ENCODE assay signal across 1 cellular context in the genomic region with DNA sequence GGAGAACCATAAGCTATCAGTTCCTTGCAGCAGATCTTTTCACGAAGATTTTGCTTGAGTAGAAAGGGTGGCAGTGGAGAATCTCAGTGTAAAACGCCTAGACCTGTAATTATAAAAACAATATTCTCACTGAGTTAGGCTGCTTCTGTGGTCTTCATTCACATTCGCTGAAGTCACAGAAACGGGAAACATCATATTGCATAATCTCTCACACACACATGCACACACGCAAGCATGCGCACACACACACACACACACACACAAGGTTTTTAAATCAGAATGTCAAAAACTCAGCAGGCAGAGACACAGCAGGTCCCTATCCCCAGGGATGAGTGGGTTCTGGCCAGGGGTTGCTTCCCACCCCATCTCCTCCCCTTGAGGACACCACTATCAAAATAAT.
A peak's percentile ranks its signal among the peaks of the same experiment; 100 is the strongest.
TF ChIP-seq lines count a peak whose summit lies in the region.

No MANE protein-coding gene starts in this region.

TF ChIP-seq in HepG2, 621 proteins besides CTCF, POLR2A, EP300 and RAD21 (continued from another document and continues in another):
- TF ChIP-seq ZBTB4 (CRISPR knock-in tag; IDR thresholded peaks at IDR 0.05; ENCODE audit: borderline replicate concordance) (0 out of 2 replicates have a peak, but pooled peaks have one; percentile 36), ZNF629 (CRISPR knock-in tag; conservative IDR thresholded peaks at IDR 0.05) (no peak), RAD51 (IDR thresholded peaks at IDR 0.05; ENCODE audit: borderline replicate concordance) (no peak), ZNF614 (CRISPR knock-in tag; IDR thresholded peaks at IDR 0.05; ENCODE audit: borderline replicate concordance) (no peak), ZBTB38 (CRISPR knock-in tag; IDR thresholded peaks at IDR 0.05) (peak; percentile 32; the same call in 1 of the 2 replicates), BHLHE40 (IDR thresholded peaks at IDR 0.05; ENCODE audit: low read length) (no peak), ZFP41 (CRISPR knock-in tag; IDR thresholded peaks at IDR 0.05; ENCODE audit: borderline replicate concordance) (no peak), ZUFSP (CRISPR knock-in tag; IDR thresholded peaks at IDR 0.05; ENCODE audit: borderline replicate concordance) (no peak), ZNF207 (IDR thresholded peaks at IDR 0.05; ENCODE audit: borderline replicate concordance) (no peak), HMG20B (CRISPR knock-in tag; conservative IDR thresholded peaks at IDR 0.05) (no peak), CREB1 (IDR thresholded peaks at IDR 0.05) (no peak), CREB1 (CRISPR knock-in tag; IDR thresholded peaks at IDR 0.05) (no peak), ZNF790 (CRISPR knock-in tag; IDR thresholded peaks at IDR 0.05; ENCODE audit: borderline replicate concordance) (no peak), TERF1 (CRISPR knock-in tag; IDR thresholded peaks at IDR 0.05) (no peak), ZNF646 (CRISPR knock-in tag; IDR thresholded peaks at IDR 0.05) (0 out of 2 replicates have a peak, but pooled peaks have one; percentile 39), ZNF547 (CRISPR knock-in tag; IDR thresholded peaks at IDR 0.05) (no peak), TAF15 (IDR thresholded peaks at IDR 0.05; ENCODE audit: low read depth, low read length, poor library complexity, severe bottlenecking) (no peak), TRIM24 (CRISPR knock-in tag; IDR thresholded peaks at IDR 0.05) (peak; percentile 27; the same call in 1 of the 2 replicates), CEBPG (CRISPR knock-in tag; IDR thresholded peaks at IDR 0.05) (peak; percentile 30; the same call in 1 of the 2 replicates), ZNF430 (CRISPR knock-in tag; IDR thresholded peaks at IDR 0.05) (no peak)
- TF ChIP-seq, protein P1, sequence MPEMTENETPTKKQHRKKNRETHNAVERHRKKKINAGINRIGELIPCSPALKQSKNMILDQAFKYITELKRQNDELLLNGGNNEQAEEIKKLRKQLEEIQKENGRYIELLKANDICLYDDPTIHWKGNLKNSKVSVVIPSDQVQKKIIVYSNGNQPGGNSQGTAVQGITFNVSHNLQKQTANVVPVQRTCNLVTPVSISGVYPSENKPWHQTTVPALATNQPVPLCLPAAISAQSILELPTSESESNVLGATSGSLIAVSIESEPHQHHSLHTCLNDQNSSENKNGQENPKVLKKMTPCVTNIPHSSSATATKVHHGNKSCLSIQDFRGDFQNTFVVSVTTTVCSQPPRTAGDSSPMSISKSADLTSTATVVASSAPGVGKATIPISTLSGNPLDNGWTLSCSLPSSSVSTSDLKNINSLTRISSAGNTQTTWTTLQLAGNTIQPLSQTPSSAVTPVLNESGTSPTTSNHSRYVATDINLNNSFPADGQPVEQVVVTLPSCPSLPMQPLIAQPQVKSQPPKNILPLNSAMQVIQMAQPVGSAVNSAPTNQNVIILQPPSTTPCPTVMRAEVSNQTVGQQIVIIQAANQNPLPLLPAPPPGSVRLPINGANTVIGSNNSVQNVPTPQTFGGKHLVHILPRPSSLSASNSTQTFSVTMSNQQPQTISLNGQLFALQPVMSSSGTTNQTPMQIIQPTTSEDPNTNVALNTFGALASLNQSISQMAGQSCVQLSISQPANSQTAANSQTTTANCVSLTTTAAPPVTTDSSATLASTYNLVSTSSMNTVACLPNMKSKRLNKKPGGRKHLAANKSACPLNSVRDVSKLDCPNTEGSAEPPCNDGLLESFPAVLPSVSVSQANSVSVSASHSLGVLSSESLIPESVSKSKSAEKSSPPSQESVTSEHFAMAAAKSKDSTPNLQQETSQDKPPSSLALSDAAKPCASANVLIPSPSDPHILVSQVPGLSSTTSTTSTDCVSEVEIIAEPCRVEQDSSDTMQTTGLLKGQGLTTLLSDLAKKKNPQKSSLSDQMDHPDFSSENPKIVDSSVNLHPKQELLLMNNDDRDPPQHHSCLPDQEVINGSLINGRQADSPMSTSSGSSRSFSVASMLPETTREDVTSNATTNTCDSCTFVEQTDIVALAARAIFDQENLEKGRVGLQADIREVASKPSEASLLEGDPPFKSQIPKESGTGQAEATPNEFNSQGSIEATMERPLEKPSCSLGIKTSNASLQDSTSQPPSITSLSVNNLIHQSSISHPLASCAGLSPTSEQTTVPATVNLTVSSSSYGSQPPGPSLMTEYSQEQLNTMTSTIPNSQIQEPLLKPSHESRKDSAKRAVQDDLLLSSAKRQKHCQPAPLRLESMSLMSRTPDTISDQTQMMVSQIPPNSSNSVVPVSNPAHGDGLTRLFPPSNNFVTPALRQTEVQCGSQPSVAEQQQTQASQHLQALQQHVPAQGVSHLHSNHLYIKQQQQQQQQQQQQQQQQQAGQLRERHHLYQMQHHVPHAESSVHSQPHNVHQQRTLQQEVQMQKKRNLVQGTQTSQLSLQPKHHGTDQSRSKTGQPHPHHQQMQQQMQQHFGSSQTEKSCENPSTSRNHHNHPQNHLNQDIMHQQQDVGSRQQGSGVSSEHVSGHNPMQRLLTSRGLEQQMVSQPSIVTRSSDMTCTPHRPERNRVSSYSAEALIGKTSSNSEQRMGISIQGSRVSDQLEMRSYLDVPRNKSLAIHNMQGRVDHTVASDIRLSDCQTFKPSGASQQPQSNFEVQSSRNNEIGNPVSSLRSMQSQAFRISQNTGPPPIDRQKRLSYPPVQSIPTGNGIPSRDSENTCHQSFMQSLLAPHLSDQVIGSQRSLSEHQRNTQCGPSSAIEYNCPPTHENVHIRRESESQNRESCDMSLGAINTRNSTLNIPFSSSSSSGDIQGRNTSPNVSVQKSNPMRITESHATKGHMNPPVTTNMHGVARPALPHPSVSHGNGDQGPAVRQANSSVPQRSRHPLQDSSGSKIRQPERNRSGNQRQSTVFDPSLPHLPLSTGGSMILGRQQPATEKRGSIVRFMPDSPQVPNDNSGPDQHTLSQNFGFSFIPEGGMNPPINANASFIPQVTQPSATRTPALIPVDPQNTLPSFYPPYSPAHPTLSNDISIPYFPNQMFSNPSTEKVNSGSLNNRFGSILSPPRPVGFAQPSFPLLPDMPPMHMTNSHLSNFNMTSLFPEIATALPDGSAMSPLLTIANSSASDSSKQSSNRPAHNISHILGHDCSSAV (CRISPR knock-in tag; IDR thresholded peaks at IDR 0.05; ENCODE audit: borderline replicate concordance): 0 out of 2 replicates have a peak, but pooled peaks have one; percentile 1
- TF ChIP-seq, protein P2, sequence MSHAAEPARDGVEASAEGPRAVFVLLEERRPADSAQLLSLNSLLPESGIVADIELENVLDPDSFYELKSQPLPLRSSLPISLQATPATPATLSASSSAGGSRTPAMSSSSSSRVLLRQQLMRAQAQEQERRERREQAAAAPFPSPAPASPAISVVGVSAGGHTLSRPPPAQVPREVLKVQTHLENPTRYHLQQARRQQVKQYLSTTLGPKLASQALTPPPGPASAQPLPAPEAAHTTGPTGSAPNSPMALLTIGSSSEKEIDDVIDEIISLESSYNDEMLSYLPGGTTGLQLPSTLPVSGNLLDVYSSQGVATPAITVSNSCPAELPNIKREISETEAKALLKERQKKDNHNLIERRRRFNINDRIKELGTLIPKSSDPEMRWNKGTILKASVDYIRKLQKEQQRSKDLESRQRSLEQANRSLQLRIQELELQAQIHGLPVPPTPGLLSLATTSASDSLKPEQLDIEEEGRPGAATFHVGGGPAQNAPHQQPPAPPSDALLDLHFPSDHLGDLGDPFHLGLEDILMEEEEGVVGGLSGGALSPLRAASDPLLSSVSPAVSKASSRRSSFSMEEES (CRISPR knock-in tag; IDR thresholded peaks at IDR 0.05): no peak
- TF ChIP-seq, protein P3, sequence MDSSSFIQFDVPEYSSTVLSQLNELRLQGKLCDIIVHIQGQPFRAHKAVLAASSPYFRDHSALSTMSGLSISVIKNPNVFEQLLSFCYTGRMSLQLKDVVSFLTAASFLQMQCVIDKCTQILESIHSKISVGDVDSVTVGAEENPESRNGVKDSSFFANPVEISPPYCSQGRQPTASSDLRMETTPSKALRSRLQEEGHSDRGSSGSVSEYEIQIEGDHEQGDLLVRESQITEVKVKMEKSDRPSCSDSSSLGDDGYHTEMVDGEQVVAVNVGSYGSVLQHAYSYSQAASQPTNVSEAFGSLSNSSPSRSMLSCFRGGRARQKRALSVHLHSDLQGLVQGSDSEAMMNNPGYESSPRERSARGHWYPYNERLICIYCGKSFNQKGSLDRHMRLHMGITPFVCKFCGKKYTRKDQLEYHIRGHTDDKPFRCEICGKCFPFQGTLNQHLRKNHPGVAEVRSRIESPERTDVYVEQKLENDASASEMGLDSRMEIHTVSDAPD (CRISPR knock-in tag; IDR thresholded peaks at IDR 0.05): no peak
